8 cellular contexts compared by ENCODE assay signal in the genomic region with DNA sequence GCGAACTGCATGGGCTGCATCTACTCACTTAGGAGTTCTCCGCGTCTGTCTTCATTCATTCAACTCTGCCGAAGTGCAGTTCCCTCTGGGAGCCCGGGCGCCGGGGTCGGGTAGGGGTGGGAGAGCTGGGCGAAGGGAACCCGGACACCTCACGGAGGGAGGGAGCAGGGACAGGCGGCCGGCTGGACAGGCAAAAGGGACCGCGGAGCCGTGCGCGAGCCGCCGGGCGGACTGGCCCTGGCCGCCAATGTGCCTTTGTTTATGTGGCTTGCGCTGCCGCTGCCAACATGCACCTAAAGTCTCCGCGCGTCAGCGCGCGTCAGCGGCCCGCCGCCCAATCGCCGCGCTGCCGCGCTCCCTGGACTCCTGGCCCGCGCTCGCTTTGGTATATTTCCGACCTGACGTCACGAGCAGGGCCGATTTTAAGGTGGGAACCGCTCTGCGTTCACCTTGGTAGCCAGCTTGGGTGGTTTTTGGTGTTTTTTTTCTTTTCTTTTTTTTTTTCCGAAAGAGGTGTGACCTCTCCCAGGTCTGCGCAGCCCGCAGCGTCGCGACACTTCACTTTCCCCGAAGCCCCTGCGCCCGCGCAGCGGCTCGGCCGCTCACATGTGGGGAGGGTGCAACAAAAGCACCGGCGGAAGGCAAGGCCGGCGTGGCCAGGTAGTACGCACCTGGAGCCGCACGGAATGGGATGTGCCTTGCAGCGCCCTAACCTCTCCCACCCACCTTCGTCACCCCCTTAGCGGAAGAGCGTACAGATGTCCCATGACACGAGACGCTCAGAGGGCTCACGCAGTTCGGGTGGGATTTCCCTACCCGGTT. TPM values are rescaled to one million over a fixed set of nuclear protein-coding genes. Genes with fewer than 3 reads are reported as not detected.
DNase-seq lines count a peak whose midpoint lies in the region; TF ChIP-seq lines count a peak whose summit lies in the region.

A gene (minus strand): TSS at position 270 of the 822 bp plus-strand sequence. CDS start 2,535 bp downstream, outside the sequence.

- peak within 1 kb of the TSS; percentile 94 for H3K27ac ChIP-seq in CD8-positive, alpha-beta memory T cell (ENCODE audit: low read depth, low read length)
- no peak within 1 kb of the TSS for H3K27ac ChIP-seq in endodermal cell (ENCODE audit: low read depth, low read length)

- CTCF ChIA-PET in CD8-positive, alpha-beta memory T cell (lab: Charles Lee), result interaction anchor here (0.9 to 2.9 kb wide), 5 partner anchors 8 to 257 kb away, joined by 3 to 19 read pairs (median 3); no protein-coding TSS in a partner anchor

- no peaks in the 10 kb centered on the region for H3K36me3 ChIP-seq in CD8-positive, alpha-beta memory T cell (ENCODE audit: insufficient read depth, low read length)
- H3K36me3 ChIP-seq in NT2/D1 (ENCODE audit: insufficient read depth, insufficient read length, low read length), result peaks cover 4% of the 10 kb centered on the region
- no peaks in the 10 kb centered on the region for H3K36me3 ChIP-seq in endodermal cell (ENCODE audit: control insufficient read depth, insufficient read depth, low read length)

- peaks cover 4 to 46% of the 10 kb centered on the region in 2 donors for H3K27me3 Mint-ChIP-seq in CD8-positive, alpha-beta memory T cell
- H3K27me3 Mint-ChIP-seq in endodermal cell (ENCODE audit: insufficient read depth), result peaks cover 48% of the 10 kb centered on the region

- H3K27me3 ChIP-seq in CD8-positive, alpha-beta memory T cell (ENCODE audit: insufficient read depth, low read length, poor library complexity, severe bottlenecking), result no peaks in the 10 kb centered on the region
- H3K27me3 ChIP-seq in NT2/D1 (ENCODE audit: insufficient read depth, insufficient read length), result peaks cover 35% of the 10 kb centered on the region
- H3K27me3 ChIP-seq in endodermal cell (ENCODE audit: control insufficient read depth, insufficient read depth, low read length, poor library complexity, severe bottlenecking), result peaks cover 38% of the 10 kb centered on the region

- POLR2A ChIA-PET in CD8-positive, alpha-beta memory T cell (lab: Charles Lee), result interaction anchor here (0.7 to 5.0 kb wide), 6 partner anchors 9 to 104 kb away, joined by 3 to 58 read pairs (median 4); no protein-coding TSS in a partner anchor

- 0% methylated on average over 26 to 76 of the region's 76 CpGs for WGBS in endodermal cell (ENCODE audit: insufficient coverage in 1 of 2, insufficient read length in 1 of 2), 2 experiments

- H3K4me3 ChIP-seq in CD8-positive, alpha-beta memory T cell (ENCODE audit: low read length), result peak within 1 kb of the TSS; percentile 99
- H3K4me3 ChIP-seq in NT2/D1 (ENCODE audit: insufficient read length, low read depth), result peak within 1 kb of the TSS; percentile 59
- H3K4me3 ChIP-seq in endodermal cell (ENCODE audit: low read length), result peak within 1 kb of the TSS; percentile 91

- TF ChIP-seq CTCF in GM20000 (IDR thresholded peaks at IDR 0.05; ENCODE audit: extremely low read depth, missing control alignments), result no peak
- TF ChIP-seq CTCF in endodermal cell (conservative IDR thresholded peaks at IDR 0.05), result no peak

- DNase-seq in CD8-positive, alpha-beta memory T cell, result peak; percentile 86 to 96 (median 93)
- DNase-seq in GM20000 (ENCODE audit: low spot score), result peak; percentile 87
- DNase-seq in HPDE6-E6E7 (ENCODE audit: extremely low spot score), result peak; percentile 80
- DNase-seq in NT2/D1 (ENCODE audit: low read depth, low spot score), result peak; percentile 71
- DNase-seq in activated CD8-positive, alpha-beta memory T cell treated with anti-CD3 and anti-CD28 coated beads, Interleukin-2, amount 50 U/mL, for 4 hours, result peak; percentile 91
- peak; percentile 92 for DNase-seq in endodermal cell
- DNase-seq in midbrain (lab: John Stamatoyannopoulos, UW), result peak; percentile 84
- peak; percentile 85 to 86 for DNase-seq in stimulated activated CD8-positive, alpha-beta memory T cell treated with anti-CD3 and anti-CD28 coated beads, Interleukin-2, amount 100 ng/mL, for 1 hour (ENCODE audit: low read depth in 2 of 2)

- H3K9me3 Mint-ChIP-seq in CD8-positive, alpha-beta memory T cell, result peaks cover 0 to 11% (median 4%) of the 10 kb centered on the region in 5 donors
- H3K9me3 Mint-ChIP-seq in endodermal cell, result no peaks in the 10 kb centered on the region

- peak within 1 kb of the TSS; percentile 94 to 99 (median 97) for H3K4me3 Mint-ChIP-seq in CD8-positive, alpha-beta memory T cell
- peak within 1 kb of the TSS; percentile 79 for H3K4me3 Mint-ChIP-seq in endodermal cell

- H3K36me3 Mint-ChIP-seq in CD8-positive, alpha-beta memory T cell, result peaks cover 6 to 55% (median 6%) of the 10 kb centered on the region in 3 donors
- H3K36me3 Mint-ChIP-seq in endodermal cell (ENCODE audit: low read depth), result no peaks in the 10 kb centered on the region

- peak within 1 kb of the TSS; percentile 98 to 100 (median 99) for H3K27ac Mint-ChIP-seq in CD8-positive, alpha-beta memory T cell
- peak within 1 kb of the TSS; percentile 97 for H3K27ac Mint-ChIP-seq in endodermal cell

- H3K9ac ChIP-seq in NT2/D1 (ENCODE audit: insufficient read length, low read depth) (peak within 1 kb of the TSS; percentile 87), endodermal cell (ENCODE audit: extremely low read depth, low read length, poor library complexity, severe bottlenecking) (peak within 1 kb of the TSS; percentile 60)

- no peaks in the 10 kb centered on the region for H3K9me3 ChIP-seq in CD8-positive, alpha-beta memory T cell (ENCODE audit: low read length)
- H3K9me3 ChIP-seq in NT2/D1 (ENCODE audit: insufficient read depth, low read length) (no peaks in the 10 kb centered on the region), endodermal cell (ENCODE audit: control insufficient read depth, low read length) (no peaks in the 10 kb centered on the region)

- H3K4me1 Mint-ChIP-seq in CD8-positive, alpha-beta memory T cell, result peaks cover 25 to 65% (median 36%) of the 10 kb centered on the region in 3 donors
- peaks cover 12% of the 10 kb centered on the region for H3K4me1 Mint-ChIP-seq in endodermal cell

- H3K4me1 ChIP-seq in CD8-positive, alpha-beta memory T cell (ENCODE audit: insufficient read depth, low read length), result peaks cover 22% of the 10 kb centered on the region
- no peaks in the 10 kb centered on the region for H3K4me1 ChIP-seq in NT2/D1 (ENCODE audit: insufficient read depth, insufficient read length)
- H3K4me1 ChIP-seq in endodermal cell (ENCODE audit: control insufficient read depth, insufficient read depth, low read length), result no peaks in the 10 kb centered on the region

RNA-seq across cellular contexts. Expression of the gene that starts here (rescaled TPM):
- total RNA-seq in CD8-positive, alpha-beta memory T cell, result 10 to 100 TPM; 19.7 to 21.9 TPM
- polyA plus RNA-seq in CD8-positive, alpha-beta memory T cell, result 25.5 TPM
- 1 to 10 TPM; 1.2 to 1.6 TPM for total RNA-seq in endodermal cell
- polyA plus RNA-seq in endodermal cell (2013, experiment 1 of 2), result 2.3 TPM
- 1.5 TPM for polyA plus RNA-seq in endodermal cell (2013, experiment 2 of 2)

Comparison
In these comparisons a context has a peak if more than half of its experiments do, and no peak if none do; other contexts are left out.
1. RNA of the gene that starts here (total RNA-seq): 19.7 to 21.9 TPM in CD8-positive, alpha-beta memory T cell; 1.2 to 1.6 TPM in endodermal cell; every median in the first group is over 4 times any median in the second.
2. Peak in every context shown above with its lines, with median percentiles within 50 percentile points of each other: DNase-seq and H3K4me3 ChIP-seq.